3 cellular contexts compared by ENCODE assay signal in the genomic region with DNA sequence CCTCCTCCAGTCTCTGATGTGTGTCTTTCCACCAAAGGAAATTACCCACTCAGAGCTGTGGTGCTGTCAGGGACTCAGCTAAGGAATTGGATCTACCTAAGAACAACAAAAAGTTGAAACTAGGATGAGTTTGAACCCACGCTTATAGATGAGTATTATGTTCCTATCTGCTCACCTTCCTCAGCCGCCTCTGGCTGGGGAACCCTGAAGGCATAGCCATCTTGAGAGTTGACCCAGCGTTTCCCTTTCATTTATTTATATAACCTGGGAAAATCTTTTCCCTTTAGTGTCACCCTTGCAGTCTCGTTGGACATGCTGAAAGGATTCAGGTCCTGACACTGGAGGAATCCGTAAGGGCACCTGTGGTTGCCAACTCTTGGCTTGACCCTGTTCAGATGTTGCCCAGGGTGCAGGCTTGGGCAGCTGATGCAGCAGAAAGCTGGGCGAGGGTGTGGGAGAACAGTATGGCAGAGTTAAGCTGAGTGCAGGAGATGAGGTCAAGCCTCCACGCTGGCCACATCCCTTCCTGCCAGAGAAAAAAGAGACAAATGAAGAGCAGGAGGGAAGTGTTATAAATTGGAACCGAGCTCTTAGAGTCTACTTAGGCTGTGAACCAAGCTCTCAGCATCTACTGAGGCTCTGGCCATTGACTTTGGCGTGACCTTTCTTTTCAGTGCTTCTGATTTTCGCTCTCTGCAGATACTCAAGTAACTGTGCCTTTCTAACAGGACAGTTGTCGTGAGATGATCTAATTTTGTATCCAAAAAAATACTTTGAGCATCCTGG.
TF ChIP-seq lines count a peak whose summit lies in the region.

No MANE protein-coding gene starts in this region.

TF ChIP-seq in SK-N-SH, 30 proteins besides CTCF, POLR2A, EP300 and RAD21:
- TF ChIP-seq YY1 (IDR thresholded peaks at IDR 0.05; ENCODE audit: low read depth) (no peak), SIN3A (IDR thresholded peaks at IDR 0.05; ENCODE audit: borderline replicate concordance, low read depth, low read length) (no peak), SMC3 (IDR thresholded peaks at IDR 0.05; ENCODE audit: low read depth, low read length) (no peak), MXI1 (IDR thresholded peaks at IDR 0.05; ENCODE audit: low read depth, low read length) (no peak), PBX3 (IDR thresholded peaks at IDR 0.05) (no peak), GABPA (IDR thresholded peaks at IDR 0.05; ENCODE audit: low read depth) (no peak), EZH2phosphoT487 (IDR thresholded peaks at IDR 0.05; ENCODE audit: borderline replicate concordance, low read depth) (no peak)
- TF ChIP-seq, protein P1, sequence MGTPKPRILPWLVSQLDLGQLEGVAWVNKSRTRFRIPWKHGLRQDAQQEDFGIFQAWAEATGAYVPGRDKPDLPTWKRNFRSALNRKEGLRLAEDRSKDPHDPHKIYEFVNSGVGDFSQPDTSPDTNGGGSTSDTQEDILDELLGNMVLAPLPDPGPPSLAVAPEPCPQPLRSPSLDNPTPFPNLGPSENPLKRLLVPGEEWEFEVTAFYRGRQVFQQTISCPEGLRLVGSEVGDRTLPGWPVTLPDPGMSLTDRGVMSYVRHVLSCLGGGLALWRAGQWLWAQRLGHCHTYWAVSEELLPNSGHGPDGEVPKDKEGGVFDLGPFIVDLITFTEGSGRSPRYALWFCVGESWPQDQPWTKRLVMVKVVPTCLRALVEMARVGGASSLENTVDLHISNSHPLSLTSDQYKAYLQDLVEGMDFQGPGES (IDR thresholded peaks at IDR 0.05; ENCODE audit: low read depth, low read length), result no peak

TF ChIP-seq in SK-N-SH treated with all-trans-retinoic acid at 6 μM for 48 hours, 23 proteins besides CTCF, POLR2A, EP300 and RAD21:
- TF ChIP-seq CREB5 (CRISPR knock-in tag; IDR thresholded peaks at IDR 0.05; ENCODE audit: low read depth) (no peak), POU6F1 (CRISPR knock-in tag; IDR thresholded peaks at IDR 0.05; ENCODE audit: borderline replicate concordance, low read depth) (no peak), CSDC2 (CRISPR knock-in tag; IDR thresholded peaks at IDR 0.05) (no peak), BACH2 (CRISPR knock-in tag; IDR thresholded peaks at IDR 0.05; ENCODE audit: borderline replicate concordance) (no peak), ZNF70 (CRISPR knock-in tag; IDR thresholded peaks at IDR 0.05) (no peak), ZFP30 (CRISPR knock-in tag; IDR thresholded peaks at IDR 0.05) (no peak), TCF4 (CRISPR knock-in tag; IDR thresholded peaks at IDR 0.05; ENCODE audit: borderline replicate concordance) (no peak), SNAI2 (CRISPR knock-in tag; IDR thresholded peaks at IDR 0.05) (no peak), TOX (CRISPR knock-in tag; IDR thresholded peaks at IDR 0.05; ENCODE audit: borderline replicate concordance) (no peak)

TF ChIP-seq in H1, 55 proteins besides CTCF, POLR2A, EP300 and RAD21:
- TF ChIP-seq POU5F1 (IDR thresholded peaks at IDR 0.05; ENCODE audit: low read depth, low read length) (no peak), TCF12 (IDR thresholded peaks at IDR 0.05; ENCODE audit: low read depth, low read length) (no peak)
